1 cellular context compared by ENCODE assay signal in the genomic region with DNA sequence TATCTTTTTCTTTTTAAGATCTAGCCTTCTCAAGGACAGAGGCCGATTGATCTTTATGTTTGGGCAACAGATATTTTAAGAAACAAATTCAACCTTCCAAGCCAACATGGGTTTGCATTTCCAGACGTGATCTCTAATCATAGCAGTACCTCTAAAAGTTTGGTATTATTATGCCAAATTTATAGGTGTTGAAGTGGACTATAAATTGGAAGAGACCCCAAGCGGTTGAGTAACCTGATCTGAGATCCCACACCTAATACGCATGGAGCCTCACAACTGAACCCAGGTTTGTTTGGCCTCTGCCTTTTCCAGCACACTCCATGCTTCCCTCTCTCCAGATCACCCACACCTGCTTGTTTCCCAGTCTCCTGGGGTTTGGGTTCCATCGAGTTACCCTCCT.
TF ChIP-seq lines count a peak whose summit lies in the region.

No MANE protein-coding gene starts in this region.

TF ChIP-seq in endothelial cell of umbilical vein, 7 proteins besides CTCF, POLR2A, EP300 and RAD21:
- TF ChIP-seq POLR2AphosphoS5 (IDR thresholded peaks at IDR 0.05; ENCODE audit: insufficient read depth, low read depth, low read length) (no peak), GATA2 (IDR thresholded peaks at IDR 0.05; ENCODE audit: insufficient read depth, insufficient read length, low read depth, low read length) (no peak), FOS (IDR thresholded peaks at IDR 0.05; ENCODE audit: borderline replicate concordance, insufficient read depth, low read length) (no peak)
